Comparison of ENCODE assay signal across 15 cellular contexts in genomic region chr12:54389536-54390175, GRCh38. TPM values are rescaled to one million over a fixed set of nuclear protein-coding genes. Genes with fewer than 3 reads are reported as not detected.
DNase-seq lines count a peak whose midpoint lies in the region; ATAC-seq lines count a peak whose summit lies in the region.
"Had no signal": no experiment of that assay in that cellular context is flagged by ENCODE, and none has a peak within 500 bp of the region (broad histone marks: within the 10 kb centered on the region; RNA-seq: fewer than 3 reads in every experiment).

No MANE protein-coding gene starts in this region.

- no peaks in the 10 kb centered on the region for H3K27me3 ChIP-seq in esophagus (ENCODE audit: control insufficient read depth in 1 of 2, insufficient read depth in 2 of 2, low read length in 2 of 2)
- H3K27me3 ChIP-seq: testis had no signal

- 56 to 72% methylated on average over 5 of the region's 5 CpGs for WGBS in esophagus, 2 donors

- H3K4me1 Mint-ChIP-seq in activated CD4-positive, alpha-beta T cell treated with anti-CD3 and anti-CD28 coated beads, Interleukin-2, amount 10 ng/mL, durations not matched to agents 24 days and 14 days: peaks cover 27% of the 10 kb centered on the region
- peaks cover 32% of the 10 kb centered on the region for H3K4me1 Mint-ChIP-seq in activated CD4-positive, alpha-beta T cell treated with anti-CD3 and anti-CD28 coated beads, Interleukin-2, amount 10 ng/mL, durations not matched to agents 7 days and 5 days

- no peaks in the 10 kb centered on the region; the same call in 1 of the 2 replicates for H3K36me3 ChIP-seq in SK-N-MC (ENCODE audit: insufficient read depth, low read length)
- H3K36me3 ChIP-seq in esophagus (ENCODE audit: control insufficient read depth in 2 of 2, insufficient read depth in 2 of 2, low read length in 1 of 2): no peaks in the 10 kb centered on the region

- H3K4me1 ChIP-seq in esophagus (ENCODE audit: control insufficient read depth in 2 of 2, insufficient read depth in 2 of 2, low read length in 1 of 2): peaks cover 0 to 33% of the 10 kb centered on the region in 2 donors

- peak overlapping the region; percentile 87 for H3K4me3 ChIP-seq in SK-N-MC
- peak overlapping the region; percentile 69 to 83 for H3K4me3 ChIP-seq in esophagus (ENCODE audit: low read depth in 1 of 2, low read length in 2 of 2)
- H3K4me3 ChIP-seq in skin epidermis: peak overlapping the region; percentile 44 to 74 (median 53)
- H3K4me3 ChIP-seq: testis had no signal

- H3K9me3 Mint-ChIP-seq in activated CD4-positive, alpha-beta T cell treated with anti-CD3 and anti-CD28 coated beads, Interleukin-2, amount 10 ng/mL, durations not matched to agents 24 days and 14 days: no peaks in the 10 kb centered on the region
- no peaks in the 10 kb centered on the region for H3K9me3 Mint-ChIP-seq in activated CD4-positive, alpha-beta T cell treated with anti-CD3 and anti-CD28 coated beads, Interleukin-2, amount 10 ng/mL, durations not matched to agents 7 days and 5 days
- H3K9me3 Mint-ChIP-seq: HFFc6 had no signal

- no peaks in the 10 kb centered on the region for H3K27me3 Mint-ChIP-seq in activated CD4-positive, alpha-beta T cell treated with anti-CD3 and anti-CD28 coated beads, Interleukin-2, amount 10 ng/mL, durations not matched to agents 24 days and 14 days
- H3K27me3 Mint-ChIP-seq in activated CD4-positive, alpha-beta T cell treated with anti-CD3 and anti-CD28 coated beads, Interleukin-2, amount 10 ng/mL, durations not matched to agents 7 days and 5 days: peaks cover 2% of the 10 kb centered on the region

- POLR2A ChIA-PET in activated CD4-positive, alpha-beta T cell treated with anti-CD3 and anti-CD28 coated beads, Interleukin-2, amount 10 ng/mL, durations not matched to agents 7 days and 5 days (lab: Charles Lee): no interaction called here

- CTCF ChIA-PET in activated CD4-positive, alpha-beta T cell treated with anti-CD3 and anti-CD28 coated beads, Interleukin-2, amount 10 ng/mL, durations not matched to agents 7 days and 5 days (lab: Charles Lee): interaction anchor here (4.3 kb wide), 1 partner anchor 10 kb away, joined by 23 read pairs; no protein-coding TSS in a partner anchor

- no peak overlapping the region for H3K9ac ChIP-seq in SK-N-MC (ENCODE audit: insufficient read length)

- peak overlapping the region; percentile 11 for H3K27ac Mint-ChIP-seq in activated CD4-positive, alpha-beta T cell treated with anti-CD3 and anti-CD28 coated beads, Interleukin-2, amount 10 ng/mL, durations not matched to agents 24 days and 14 days
- H3K27ac Mint-ChIP-seq in activated CD4-positive, alpha-beta T cell treated with anti-CD3 and anti-CD28 coated beads, Interleukin-2, amount 10 ng/mL, durations not matched to agents 7 days and 5 days: no peak overlapping the region
- H3K27ac Mint-ChIP-seq: HFFc6 had no signal

- H3K4me3 Mint-ChIP-seq in activated CD4-positive, alpha-beta T cell treated with anti-CD3 and anti-CD28 coated beads, Interleukin-2, amount 10 ng/mL, durations not matched to agents 24 days and 14 days: peak overlapping the region; percentile 38
- no peak overlapping the region for H3K4me3 Mint-ChIP-seq in activated CD4-positive, alpha-beta T cell treated with anti-CD3 and anti-CD28 coated beads, Interleukin-2, amount 10 ng/mL, durations not matched to agents 7 days and 5 days
- H3K4me3 Mint-ChIP-seq: HFFc6 had no signal

- ATAC-seq in HG03520 (IDR thresholded peaks at IDR 0.05; ENCODE audit: unreplicated experiment): no peak

- H3K36me3 Mint-ChIP-seq in activated CD4-positive, alpha-beta T cell treated with anti-CD3 and anti-CD28 coated beads, Interleukin-2, amount 10 ng/mL, durations not matched to agents 24 days and 14 days (ENCODE audit: low read depth): peaks cover 13% of the 10 kb centered on the region
- peaks cover 19% of the 10 kb centered on the region for H3K36me3 Mint-ChIP-seq in activated CD4-positive, alpha-beta T cell treated with anti-CD3 and anti-CD28 coated beads, Interleukin-2, amount 10 ng/mL, durations not matched to agents 7 days and 5 days (ENCODE audit: low read depth)

- no peaks in the 10 kb centered on the region for H3K9me3 ChIP-seq in SK-N-MC (ENCODE audit: low read depth, low read length)
- no peaks in the 10 kb centered on the region for H3K9me3 ChIP-seq in esophagus (ENCODE audit: control insufficient read depth in 2 of 2, insufficient read depth in 1 of 2, low read depth in 1 of 2, low read length in 1 of 2)
- H3K9me3 ChIP-seq: neutrophil, testis had no signal

- H3K27ac ChIP-seq in SK-N-MC (peak overlapping the region; percentile 85), esophagus (ENCODE audit: low read depth in 2 of 2, low read length in 1 of 2) (peak overlapping the region; percentile 76 to 92), skin epidermis (peak overlapping the region in 18 of 21 experiments; percentile 33 to 93 (median 84))
- H3K27ac ChIP-seq: testis had no signal

- DNase-seq in activated CD4-positive, alpha-beta T cell treated with anti-CD3 and anti-CD28 coated beads, Interleukin-2, amount 10 ng/mL, durations not matched to agents 24 days and 14 days: no peak
- DNase-seq in activated CD4-positive, alpha-beta T cell treated with anti-CD3 and anti-CD28 coated beads, Interleukin-2, amount 10 ng/mL, durations not matched to agents 7 days and 5 days: no peak
- no peak for DNase-seq in SK-N-MC (ENCODE audit: low read depth, low spot score)
- no peak for DNase-seq in ACHN
- DNase-seq in effector CD8-positive, alpha-beta T cell (lab: John Stamatoyannopoulos, UW): no peak
- DNase-seq: activated effector memory CD4-positive, alpha-beta T cell treated with Interleukin-2 at 50 U/mL for 16 hours; HFFc6; NCI-H1048; stimulated activated CD4-positive, alpha-beta T cell treated with anti-CD3 and anti-CD28 coated beads, Interleukin-1b, Interleukin-23, amount 100 ng/mL, for 48 hours; testis had no signal

- in situ Hi-C loops in ACHN (cut with HindIII; ENCODE audit: low pct_ligation_motif_present, low pct_unique_long_range_greater_than_20kb, low sequenced_read_pairs): no loop called here

- intact Hi-C loops in activated CD4-positive, alpha-beta T cell treated with anti-CD3 and anti-CD28 coated beads, Interleukin-2, amount 10 ng/mL, durations not matched to agents 24 days and 14 days (cut with micrococcal nuclease): no loop called here

RNA-seq across cellular contexts. Expression of gene ZNF385A, which starts 5.1 kb away (rescaled TPM):
- 0.84 and 1.2 TPM in 2 replicates for total RNA-seq in activated CD4-positive, alpha-beta T cell treated with anti-CD3 and anti-CD28 coated beads, Interleukin-2, amount 10 ng/mL, durations not matched to agents 24 days and 14 days
- total RNA-seq in activated CD4-positive, alpha-beta T cell treated with anti-CD3 and anti-CD28 coated beads, Interleukin-2, amount 10 ng/mL, durations not matched to agents 7 days and 5 days: 1 to 10 TPM in 1 of 2 experiments, under 1 TPM in 1; 0.48 to 1.3 TPM
- 10 to 100 TPM; 44.6 to 49.9 TPM for polyA plus RNA-seq in esophagus

RNA-seq across cellular contexts. Expression of gene GPR84, which starts 25.4 kb away (rescaled TPM):
- total RNA-seq in activated CD4-positive, alpha-beta T cell treated with anti-CD3 and anti-CD28 coated beads, Interleukin-2, amount 10 ng/mL, durations not matched to agents 24 days and 14 days: 1.5 TPM in 2 replicates
- under 1 TPM; 0.15 to 0.33 TPM for total RNA-seq in activated CD4-positive, alpha-beta T cell treated with anti-CD3 and anti-CD28 coated beads, Interleukin-2, amount 10 ng/mL, durations not matched to agents 7 days and 5 days
- under 1 TPM; 0.29 TPM for polyA plus RNA-seq in esophagus
- total RNA-seq: HFFc6 had no signal
- polyA plus RNA-seq: AG04450 had no signal

RNA-seq across cellular contexts. Expression of gene ITGA5, which starts 29.4 kb away (rescaled TPM):
- total RNA-seq in activated CD4-positive, alpha-beta T cell treated with anti-CD3 and anti-CD28 coated beads, Interleukin-2, amount 10 ng/mL, durations not matched to agents 24 days and 14 days: 43.9 and 48.0 TPM in 2 replicates
- total RNA-seq in activated CD4-positive, alpha-beta T cell treated with anti-CD3 and anti-CD28 coated beads, Interleukin-2, amount 10 ng/mL, durations not matched to agents 7 days and 5 days: 10 to 100 TPM; 83.5 to 88.7 TPM
- polyA plus RNA-seq in esophagus: 10 to 100 TPM; 20.0 to 42.8 TPM
